In genomic region chr19:11373885-11374448, GRCh38 we compare ENCODE assay signal across 8 cellular contexts. TPM values are rescaled to one million over a fixed set of nuclear protein-coding genes. Genes with fewer than 3 reads are reported as not detected.
A peak's percentile ranks its signal among the peaks of the same experiment; 100 is the strongest.
DNase-seq lines count a peak whose midpoint lies in the region; TF ChIP-seq lines count a peak whose summit lies in the region.

No MANE protein-coding gene starts in this region.

- TF ChIP-seq EP300 in stomach (IDR thresholded peaks at IDR 0.05) = no peak

- H2BK120ac ChIP-seq in H9 (ENCODE audit: low read depth, low read length, poor library complexity, severe bottlenecking) = no peak overlapping the region

- H3K9me3 Mint-ChIP-seq in H9 = no peaks in the 10 kb centered on the region

- DNase-seq in H9 (no peak), SJSA1 (ENCODE audit: low read depth in 1 of 2, low spot score in 2 of 2) (no peak), foreskin fibroblast (no peak), stomach (no peak), 8988T (no peak), G401 (ENCODE audit: low spot score) (no peak), HT-29 (ENCODE audit: low spot score) (no peak), middle frontal gyrus (ENCODE audit: extremely low spot score, low spot score) (no peak)

- WGBS in H9 (ENCODE audit: extremely low coverage, insufficient read length, low lambda C conversion rate) = no CpG with 5 or more reads among the region's 11 CpGs
- WGBS in stomach, 5 donors = 22 to 30% (median 26%) methylated on average over 11 of the region's 11 CpGs

- H3K27ac Mint-ChIP-seq in H9 = peak overlapping the region in 1 of 3 experiments; percentile 68; a peak in 1 of 7 replicates

- no peak overlapping the region for H3K4ac ChIP-seq in H9 (ENCODE audit: low read depth, low read length)

- H3K36me3 Mint-ChIP-seq in H9 (ENCODE audit: insufficient read depth in 1 of 3, low read depth in 3 of 3) = peaks cover 3 to 32% (median 19%) of the 10 kb centered on the region in 3 experiments

- no peak overlapping the region for H3K56ac ChIP-seq in H9 (ENCODE audit: insufficient read length, low read depth, low read length)

- H2BK5ac ChIP-seq in H9 (ENCODE audit: insufficient read length, low read length) = no peak overlapping the region

- H3K4me1 ChIP-seq in H9 (ENCODE audit: insufficient read depth, low read length) (no peaks in the 10 kb centered on the region), SJSA1 (replicated peaks) (peaks cover 32% of the 10 kb centered on the region), stomach (peaks cover 34 to 48% (median 46%) of the 10 kb centered on the region in 4 donors)

- no peak overlapping the region for H2AK5ac ChIP-seq in H9 (ENCODE audit: insufficient read length, low read length)

- H3K79me1 ChIP-seq in H9 (ENCODE audit: insufficient read depth, low read depth, low read length, poor library complexity, severe bottlenecking) = no peaks in the 10 kb centered on the region

- H3K27me3 Mint-ChIP-seq in H9 (ENCODE audit: low read depth) = no peaks in the 10 kb centered on the region

- no peak overlapping the region for H2AFZ ChIP-seq in H9 (ENCODE audit: low read length)

- no peaks in the 10 kb centered on the region for H4K20me1 ChIP-seq in H9 (ENCODE audit: control insufficient read depth, insufficient read depth, insufficient read length)

- H3K4me3 Mint-ChIP-seq in H9 = no peak overlapping the region

- in situ Hi-C loops in G401 (cut with HindIII; ENCODE audit: low sequenced_read_pairs) = no loop called here

- H3K4me1 Mint-ChIP-seq in H9 = peaks cover 6 to 19% of the 10 kb centered on the region in 2 experiments

- H3K27me3 ChIP-seq in H9 (ENCODE audit: insufficient read depth, low read length) (no peaks in the 10 kb centered on the region), SJSA1 (replicated peaks) (no peaks in the 10 kb centered on the region), stomach (no peaks in the 10 kb centered on the region)

- no peaks in the 10 kb centered on the region for H3K79me2 ChIP-seq in H9 (ENCODE audit: insufficient read depth, low read length)

- no peak overlapping the region for H4K91ac ChIP-seq in H9 (ENCODE audit: insufficient read length, low read depth, low read length)

- H2BK15ac ChIP-seq in H9 (ENCODE audit: low read depth, low read length) = no peak overlapping the region

- H3K9ac ChIP-seq in H9 (ENCODE audit: extremely low read depth, insufficient read length, low read length) = no peak overlapping the region

- H3K23me2 ChIP-seq in H9 (ENCODE audit: insufficient read length, low read depth, low read length, poor library complexity, severe bottlenecking) = no peaks in the 10 kb centered on the region

- H3K27ac ChIP-seq in H9 (ENCODE audit: insufficient read length, low read depth, low read length) = no peak overlapping the region
- no peak overlapping the region for H3K27ac ChIP-seq in SJSA1
- peak overlapping the region in 4 of 5 donors; percentile 96 to 99 (median 96) for H3K27ac ChIP-seq in stomach

- no peak overlapping the region for H3K23ac ChIP-seq in H9 (ENCODE audit: insufficient read length, low read depth, low read length)

- peak overlapping the region; percentile 11 for H3K4me2 ChIP-seq in H9 (ENCODE audit: insufficient read depth, insufficient read length, low read length)

- H3T11ph ChIP-seq in H9 (ENCODE audit: low read length) = no peak overlapping the region

- H4K5ac ChIP-seq in H9 (ENCODE audit: insufficient read length, low read depth, low read length) = no peak overlapping the region

- TF ChIP-seq CTCF in H9 (conservative IDR thresholded peaks at IDR 0.05) (no peak), foreskin fibroblast (IDR thresholded peaks at IDR 0.05; ENCODE audit: low read depth, low read length) (no peak), stomach (IDR thresholded peaks at IDR 0.05) (no peak)

- no peak for TF ChIP-seq POLR2A in stomach (IDR thresholded peaks at IDR 0.05)

- H3K4me3 ChIP-seq in SJSA1 = peak overlapping the region; percentile 55
- H3K4me3 ChIP-seq in foreskin fibroblast (ENCODE audit: low read depth in 1 of 2, low read length in 2 of 2) = peak overlapping the region; percentile 59 to 82
- peak overlapping the region; percentile 40 to 67 (median 60) for H3K4me3 ChIP-seq in stomach

- H3K9me3 ChIP-seq in H9 (ENCODE audit: control insufficient read depth, low read depth, low read length) (no peaks in the 10 kb centered on the region), SJSA1 (replicated peaks) (no peaks in the 10 kb centered on the region), stomach (no peaks in the 10 kb centered on the region)

- H3K36me3 ChIP-seq in SJSA1 (no peaks in the 10 kb centered on the region), stomach (peaks cover 0 to 23% (median 20%) of the 10 kb centered on the region in 4 donors)

- H4K8ac ChIP-seq in H9 (replicated peaks; ENCODE audit: insufficient read length, low read depth, low read length) = no peak overlapping the region

- H2BK20ac ChIP-seq in H9 (ENCODE audit: low read depth, low read length, poor library complexity, severe bottlenecking) = no peak overlapping the region

- H3K18ac ChIP-seq in H9 (ENCODE audit: insufficient read length, low read depth, low read length) = no peak overlapping the region

- intact Hi-C loops in stomach (cut with DNase I; ENCODE audit: low total_unique reads) = no loop called here

- no peak overlapping the region for H2BK12ac ChIP-seq in H9 (ENCODE audit: insufficient read length, low read depth, low read length)

- no peak overlapping the region for H3K14ac ChIP-seq in H9 (ENCODE audit: insufficient read depth, low read length)

RNA-seq across cellular contexts. Expression of gene SWSAP1, which starts 0.5 kb away (rescaled TPM):
- total RNA-seq in H9 (2021) (3.8 and 5.2 TPM in 2 replicates), stomach (under 1 TPM in 2 of 5 donors, not detected in 3; 0.37 to 0.45 TPM)
- 0.38 and 0.79 TPM in 2 replicates for total RNA-seq in SJSA1 (2014; rRNA removed; shearing (Covaris generic))
- 1 to 10 TPM; 3.2 to 4.1 (median 3.4) TPM for polyA plus RNA-seq in stomach
- 6.2 and 6.3 TPM in 2 replicates for total RNA-seq in G401 (2014; rRNA removed; shearing (Covaris generic))
- total RNA-seq in HT-29 (2014; rRNA removed; shearing (Covaris generic)) = 3.9 and 5.4 TPM in 2 replicates

RNA-seq across cellular contexts. Expression of gene EPOR, which starts 10.1 kb away (rescaled TPM):
- total RNA-seq in H9 (2021) (8.9 and 9.3 TPM in 2 replicates), stomach (10 to 100 TPM in 4 of 5 donors, 1 to 10 TPM in 1; 4.8 to 19.9 (median 14.6) TPM)
- 2.6 and 4.5 TPM in 2 replicates for total RNA-seq in SJSA1 (2014; rRNA removed; shearing (Covaris generic))
- polyA plus RNA-seq in stomach = 1 to 10 TPM; 3.7 to 8.9 (median 5.0) TPM
- total RNA-seq in G401 (2014; rRNA removed; shearing (Covaris generic)) = 20.3 and 20.9 TPM in 2 replicates
- 3.7 and 3.8 TPM in 2 replicates for total RNA-seq in HT-29 (2014; rRNA removed; shearing (Covaris generic))

RNA-seq across cellular contexts. Expression of gene PLPPR2, which starts 18.7 kb away (rescaled TPM):
- total RNA-seq in H9 (2021) (6.1 and 8.0 TPM in 2 replicates), stomach (100 to 1,000 TPM in 1 of 5 donors, 10 to 100 TPM in 1, 1 to 10 TPM in 3; 6.1 to 364 (median 9.9) TPM)
- total RNA-seq in SJSA1 (2014; rRNA removed; shearing (Covaris generic)) = 22.3 and 22.5 TPM in 2 replicates
- polyA plus RNA-seq in stomach = 10 to 100 TPM in 1 of 3 donors, 1 to 10 TPM in 2; 6.4 to 15.2 (median 9.8) TPM
- 8.1 and 11.5 TPM in 2 replicates for total RNA-seq in G401 (2014; rRNA removed; shearing (Covaris generic))
- total RNA-seq in HT-29 (2014; rRNA removed; shearing (Covaris generic)) = 1.7 and 3.6 TPM in 2 replicates

RNA-seq across cellular contexts. Expression of gene CCDC159, which starts 27.6 kb away (rescaled TPM):
- total RNA-seq in H9 (2021) (5.7 and 5.8 TPM in 2 replicates), stomach (10 to 100 TPM in 4 of 5 donors, 1 to 10 TPM in 1; 2.9 to 91.2 (median 20.3) TPM)
- 5.1 and 7.3 TPM in 2 replicates for total RNA-seq in SJSA1 (2014; rRNA removed; shearing (Covaris generic))
- polyA plus RNA-seq in stomach = 10 to 100 TPM; 40.5 to 96.3 (median 70.0) TPM
- total RNA-seq in G401 (2014; rRNA removed; shearing (Covaris generic)) = 2.6 TPM in 2 replicates
- 3.5 and 9.2 TPM in 2 replicates for total RNA-seq in HT-29 (2014; rRNA removed; shearing (Covaris generic))

RNA-seq across cellular contexts. Expression of gene TMEM205, which starts 27.9 kb away (rescaled TPM):
- total RNA-seq in H9 (2021) (69.7 and 73.1 TPM in 2 replicates), stomach (100 to 1,000 TPM in 2 of 5 donors, 10 to 100 TPM in 2, 1 to 10 TPM in 1; 5.8 to 117 (median 69.3) TPM)
- 113 and 138 TPM in 2 replicates for total RNA-seq in SJSA1 (2014; rRNA removed; shearing (Covaris generic))
- polyA plus RNA-seq in stomach = 100 to 1,000 TPM in 1 of 3 donors, 10 to 100 TPM in 2; 58.2 to 169 (median 61.7) TPM
- 363 and 408 TPM in 2 replicates for total RNA-seq in G401 (2014; rRNA removed; shearing (Covaris generic))
- total RNA-seq in HT-29 (2014; rRNA removed; shearing (Covaris generic)) = 81.5 and 97.3 TPM in 2 replicates

Comparison
In these comparisons a context has a peak if more than half of its experiments do, and no peak if none do; other contexts are left out.
1. H3K27ac ChIP-seq: peak in stomach (4 of 5); none in H9 (single experiment) and SJSA1 (single experiment).
2. Peak in every context shown above with its lines, with median percentiles within 50 percentile points of each other: H3K4me3 ChIP-seq.